ENCODE assay signal across 21 cellular contexts in the genomic region with DNA sequence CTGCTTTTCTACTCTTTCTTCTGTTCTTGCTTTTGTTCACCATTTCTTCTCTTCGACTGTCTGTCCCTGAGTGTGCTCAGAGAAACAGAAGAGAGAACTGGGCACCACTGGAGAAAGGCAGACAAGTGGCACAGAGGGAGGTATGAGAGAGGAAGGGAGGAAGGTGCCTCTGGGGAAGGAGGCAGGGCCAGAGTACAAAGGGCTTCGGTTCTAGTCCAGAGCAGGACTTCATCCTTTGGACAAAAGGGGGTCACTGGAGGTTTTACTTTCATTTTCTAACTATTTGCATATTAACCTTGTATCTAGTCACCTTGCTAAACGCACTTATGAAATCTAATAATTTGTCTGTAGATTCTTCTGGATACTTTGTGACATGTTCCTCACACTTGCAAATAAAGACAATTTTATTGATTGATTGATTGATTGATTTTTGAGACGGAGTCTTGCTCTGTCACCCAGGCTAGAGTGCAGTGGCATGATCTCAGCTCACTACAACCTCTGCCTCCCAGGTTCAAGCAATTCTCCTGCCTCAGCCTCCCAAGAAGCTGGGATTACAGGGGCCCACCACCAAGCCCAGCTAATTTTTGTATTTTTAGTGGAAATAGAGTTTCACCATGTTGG. TPM values are rescaled to one million over a fixed set of nuclear protein-coding genes. Genes with fewer than 3 reads are reported as not detected.
DNase-seq lines count a peak whose midpoint lies in the region; ATAC-seq, FAIRE-seq and TF ChIP-seq lines count a peak whose summit lies in the region.
"Had no signal": no experiment of that assay in that cellular context is flagged by ENCODE, and none has a peak within 500 bp of the region (broad histone marks: within the 10 kb centered on the region; RNA-seq: fewer than 3 reads in every experiment).

No MANE protein-coding gene starts in this region.

- peak overlapping the region; percentile 27; the same call in 1 of the 2 replicates for H3K4me3 ChIP-seq in ACC112 (ENCODE audit: low read depth, low read length)
- H3K4me3 ChIP-seq: lung, prostate gland had no signal

- no peaks in the 10 kb centered on the region for H3K27me3 ChIP-seq in ACC112 (ENCODE audit: insufficient read depth, low read length)

- ATAC-seq in left lobe of liver (peak; percentile 83), GM18868 (IDR thresholded peaks at IDR 0.05; ENCODE audit: unreplicated experiment) (no peak)
- ATAC-seq: activated naive CD8-positive, alpha-beta T cell treated with anti-CD3 and anti-CD28 coated beads, Interleukin-2, amount 50 U/mL, for 24 hours; naive thymus-derived CD4-positive, alpha-beta T cell; stimulated activated naive CD8-positive, alpha-beta T cell treated with anti-CD3 and anti-CD28 coated beads, Interleukin-15, Interleukin-2, amounts not matched to agents 100 U/mL and 50 U/mL, for 24 hours had no signal

- CTCF ChIA-PET in RWPE1 (lab: Yijun Ruan, JAX), result interaction anchor here (0.6 to 0.8 kb wide), 2 partner anchors 9 to 61 kb away, joined by 3 to 4 read pairs; no protein-coding TSS in a partner anchor
- CTCF ChIA-PET in GM10248 (lab: Yijun Ruan, JAX), result interaction anchor here (1.9 to 5.9 kb wide), 2 partner anchors 15 to 18 kb away, joined by 7 to 75 read pairs; no protein-coding TSS in a partner anchor

- DNase-seq in GM18507 (ENCODE audit: extremely low spot score, insufficient read length, low read depth), result no peak
- DNase-seq in RWPE1 (ENCODE audit: low spot score), result no peak
- DNase-seq in left lobe of liver (ENCODE audit: low spot score), result no peak
- no peak for DNase-seq in cerebellum (ENCODE audit: low spot score)
- no peak for DNase-seq in GM10248 (ENCODE audit: extremely low spot score)
- DNase-seq in iPS-NIHi11 (ENCODE audit: low spot score), result no peak
- DNase-seq: activated CD4-positive, alpha-beta T cell treated with anti-CD3 and anti-CD28 coated beads, Interleukin-2, amount 50 U/mL, for 1 hour; activated naive CD8-positive, alpha-beta T cell treated with anti-CD3 and anti-CD28 coated beads, Interleukin-2, amount 50 U/mL, for 24 hours; activated T-cell treated with anti-CD3 and anti-CD28 coated beads, Interleukin-2, amount 50 U/mL, for 48 hours; naive thymus-derived CD4-positive, alpha-beta T cell; NCI-H1105; NCI-H2171; SIG-M5; stimulated activated CD4-positive, alpha-beta T cell treated with anti-CD3 and anti-CD28 coated beads, Interleukin-12 subunit alpha, Interleukin-12 subunit beta, amount 100 ng/mL, for 4 hours; stimulated activated naive CD8-positive, alpha-beta T cell treated with anti-CD3 and anti-CD28 coated beads, Interleukin-15, Interleukin-2, amounts not matched to agents 100 U/mL and 50 U/mL, for 24 hours; T1000 had no signal

- H2AFZ ChIP-seq in ACC112 (ENCODE audit: low read length, unreplicated experiment), result peak overlapping the region; percentile 91

- H3K27ac ChIP-seq in ACC112 (ENCODE audit: low read depth, low read length) (no peak overlapping the region), RWPE1 (peak overlapping the region; percentile 98)
- H3K27ac ChIP-seq: prostate gland had no signal

- H3K36me3 ChIP-seq in ACC112 (ENCODE audit: insufficient read depth, low read length), result no peaks in the 10 kb centered on the region

- peak; percentile 42 for FAIRE-seq in GM18507 (lab: Jason Lieb, UNC)
- FAIRE-seq: bronchial epithelial cell had no signal

- POLR2A ChIA-PET in RWPE1 (lab: Yijun Ruan, JAX; ENCODE audit: low non-redundant PET) (no interaction called here), GM10248 (lab: Yijun Ruan, JAX) (no interaction called here)

- H3K79me2 ChIP-seq in ACC112 (ENCODE audit: control insufficient read depth, insufficient read depth, low read length, unreplicated experiment), result no peaks in the 10 kb centered on the region

- TF ChIP-seq CTCF in RWPE1 (conservative IDR thresholded peaks at IDR 0.05; ENCODE audit: low read depth) (no peak), GM10248 (IDR thresholded peaks at IDR 0.05; ENCODE audit: control extremely low read depth, extremely low read depth, low read depth, missing control alignments) (no peak)

- H3K4me1 ChIP-seq in ACC112 (ENCODE audit: control insufficient read depth, insufficient read depth, low read length, unreplicated experiment), result peaks cover 14% of the 10 kb centered on the region
- H3K4me1 ChIP-seq: prostate gland had no signal

RNA-seq across cellular contexts. Expression of a gene that starts 13.5 kb away (rescaled TPM):
- 2.6 TPM for total RNA-seq in left lobe of liver
- 2.1 TPM for total RNA-seq in cerebellum

RNA-seq across cellular contexts. Expression of a gene that starts 30.2 kb away (rescaled TPM):
- total RNA-seq in left lobe of liver (90.9 TPM), cerebellum (6.8 TPM)

RNA-seq across cellular contexts. Expression of a gene that starts 49.8 kb away (rescaled TPM):
- total RNA-seq in left lobe of liver (7.0 TPM), cerebellum (72.0 TPM)

Comparison
In these comparisons a context has a peak if more than half of its experiments do, and no peak if none do; other contexts are left out.
1. RNA of a gene that starts 30.2 kb away (total RNA-seq): 90.9 TPM in left lobe of liver (single experiment); 6.8 TPM in cerebellum (single experiment); every median in the first group is over 10 times any median in the second.